ENCODE assay signal across 15 cellular contexts in the genomic region with DNA sequence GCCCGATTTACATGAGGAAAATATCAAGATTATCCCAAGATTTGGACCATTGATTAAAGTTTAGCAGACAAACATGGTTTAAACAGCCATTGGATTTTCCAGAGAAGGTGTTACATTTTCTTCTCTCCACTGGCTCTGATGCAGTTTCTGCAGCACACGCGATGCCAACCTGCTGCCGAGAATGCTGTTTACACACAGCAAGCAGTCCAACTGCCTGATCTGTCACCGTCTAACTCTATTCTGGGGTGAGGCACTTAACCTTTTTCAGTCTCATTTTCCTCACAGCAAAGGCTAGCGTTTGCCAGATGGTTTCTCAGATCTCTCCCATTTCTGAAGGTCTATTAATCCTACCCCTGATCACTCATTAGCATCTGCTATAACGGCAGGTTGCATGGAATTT.
A peak's percentile ranks its signal among the peaks of the same experiment; 100 is the strongest.
DNase-seq lines count a peak whose midpoint lies in the region; ATAC-seq, FAIRE-seq and TF ChIP-seq lines count a peak whose summit lies in the region.
"Had no signal": no experiment of that assay in that cellular context is flagged by ENCODE, and none has a peak within 500 bp of the region (broad histone marks: within the 10 kb centered on the region; RNA-seq: fewer than 3 reads in every experiment).

No MANE protein-coding gene starts in this region.

- no peak overlapping the region for H3K4me3 ChIP-seq in bronchial epithelial cell (ENCODE audit: low read depth, low read length)
- H3K4me3 ChIP-seq: right atrium auricular region, SJCRH30 had no signal

- no peaks in the 10 kb centered on the region for H3K27me3 ChIP-seq in bronchial epithelial cell (ENCODE audit: control insufficient read depth, insufficient read depth, low read length)
- H3K27me3 ChIP-seq: right atrium auricular region, SJCRH30 had no signal

- DNase-seq in DMS 273 (lab: John Stamatoyannopoulos, UW; ENCODE audit: unreplicated experiment) (peak; percentile 75), NCI-H187 treated with DMSO at 0.1 percent for 48 hours (lab: John Stamatoyannopoulos, UW) (peak; percentile 35), NCI-H524 treated with DMSO at 0.1 percent for 48 hours (lab: John Stamatoyannopoulos, UW) (peak; percentile 92), bronchial epithelial cell (ENCODE audit: low read depth) (no peak), AG20443 (ENCODE audit: low spot score) (no peak), cerebellum (ENCODE audit: low spot score) (no peak)
- no peak for DNase-seq in stimulated activated CD4-positive, alpha-beta T cell treated with anti-CD3 and anti-CD28 coated beads, Interleukin-4, amount 100 ng/mL, for 1 hour
- DNase-seq: activated CD4-positive, alpha-beta memory T cell treated with anti-CD3 and anti-CD28 coated beads, Interleukin-2, amount 10 ng/mL, durations not matched to agents 7 days and 5 days; CD8-positive, alpha-beta memory T cell; cortex of kidney; GDM1; mammary epithelial cell; SJCRH30 had no signal

- ATAC-seq in GM19351 (IDR thresholded peaks at IDR 0.05; ENCODE audit: unreplicated experiment) = no peak

- FAIRE-seq in bronchial epithelial cell (lab: Jason Lieb, UNC) = peak; percentile 23

- H3K36me3 ChIP-seq in bronchial epithelial cell (ENCODE audit: control insufficient read depth, insufficient read depth, low read length) = no peaks in the 10 kb centered on the region
- H3K36me3 ChIP-seq: right atrium auricular region, SJCRH30 had no signal

- TF ChIP-seq CTCF in bronchial epithelial cell (IDR thresholded peaks at IDR 0.05; ENCODE audit: insufficient read depth, low read length, severe bottlenecking) = no peak

Comparison
In these comparisons a context has a peak if more than half of its experiments do, and no peak if none do; other contexts are left out.
1. DNase-seq: peak in DMS 273 (single experiment), NCI-H187 treated with DMSO at 0.1 percent for 48 hours (single experiment) and NCI-H524 treated with DMSO at 0.1 percent for 48 hours (single experiment); none in bronchial epithelial cell (single experiment), AG20443 (single experiment), stimulated activated CD4-positive, alpha-beta T cell treated with anti-CD3 and anti-CD28 coated beads, Interleukin-4, amount 100 ng/mL, for 1 hour (single experiment) and cerebellum (single experiment).